9 cellular contexts compared by ENCODE assay signal in genomic region chr7:148303295-148304013, GRCh38.
A peak's percentile ranks its signal among the peaks of the same experiment; 100 is the strongest.
DNase-seq lines count a peak whose midpoint lies in the region; ATAC-seq, FAIRE-seq and TF ChIP-seq lines count a peak whose summit lies in the region.
"Had no signal": no experiment of that assay in that cellular context is flagged by ENCODE, and none has a peak within 500 bp of the region (broad histone marks: within the 10 kb centered on the region; RNA-seq: fewer than 3 reads in every experiment).

No MANE protein-coding gene starts in this region.

- no peaks in the 10 kb centered on the region for H3K36me3 Mint-ChIP-seq in MCF 10A (ENCODE audit: insufficient read depth, unreplicated experiment)
- H3K36me3 Mint-ChIP-seq in memory B cell, result peaks cover 22% of the 10 kb centered on the region

- H3K27ac ChIP-seq in Karpas-422 (ENCODE audit: low read length), result peak overlapping the region; percentile 63
- H3K27ac ChIP-seq: VCaP had no signal

- H3K27me3 Mint-ChIP-seq in MCF 10A (ENCODE audit: insufficient read depth, unreplicated experiment), result no peaks in the 10 kb centered on the region
- H3K27me3 Mint-ChIP-seq in memory B cell, result no peaks in the 10 kb centered on the region

- H3K4me3 ChIP-seq in AG09309 (ENCODE audit: control insufficient read depth, low read depth, low read length) (no peak overlapping the region), Karpas-422 (ENCODE audit: low read length) (0 out of 2 replicates have a peak overlapping the region, but pooled peaks have one; percentile 17)

- TF ChIP-seq CTCF in AG09309 (IDR thresholded peaks at IDR 0.05; ENCODE audit: control insufficient read depth, insufficient read depth, low read depth, low read length, missing control alignments) (no peak), MCF 10A (IDR thresholded peaks at IDR 0.05; ENCODE audit: unreplicated experiment) (no peak), GM20000 (IDR thresholded peaks at IDR 0.05; ENCODE audit: extremely low read depth, missing control alignments) (no peak)

- ATAC-seq in memory B cell (ENCODE audit: low read depth), result peak; percentile 31
- ATAC-seq in GM18870 (IDR thresholded peaks at IDR 0.05; ENCODE audit: unreplicated experiment), result no peak

- POLR2A ChIA-PET in MCF 10A (lab: Yijun Ruan, JAX), result interaction anchor here (0.6 to 2.4 kb wide), 10 partner anchors 9 to 822 kb away, joined by 3 to 10 read pairs (median 3); partner anchors contain the start of gene ZNF425

- FAIRE-seq in RCC 7860 (lab: Jason Lieb, UNC), result no peak

- H3K36me3 ChIP-seq in Karpas-422 (ENCODE audit: insufficient read depth, low read length), result no peaks in the 10 kb centered on the region

- no peaks in the 10 kb centered on the region for H3K9me2 ChIP-seq in Karpas-422 (replicated peaks; ENCODE audit: insufficient read depth, low read length)

- H3K4me3 Mint-ChIP-seq in MCF 10A (ENCODE audit: unreplicated experiment) (no peak overlapping the region), memory B cell (peak overlapping the region; percentile 74)

- DNase-seq in AG09309 (ENCODE audit: low read depth) (peak; percentile 35), Karpas-422 (peak; percentile 50), MCF 10A (ENCODE audit: unreplicated experiment) (peak; percentile 91), memory B cell (ENCODE audit: low spot score in 2 of 2) (no peak), RCC 7860 (ENCODE audit: low spot score) (no peak), GM20000 (ENCODE audit: low spot score) (no peak)
- no peak for DNase-seq in central memory CD4-positive, alpha-beta T cell

- H3K27ac Mint-ChIP-seq in MCF 10A (ENCODE audit: low read depth, unreplicated experiment) (no peak overlapping the region), memory B cell (peak overlapping the region; percentile 91)

- no peaks in the 10 kb centered on the region for H4K20me1 ChIP-seq in Karpas-422 (ENCODE audit: insufficient read depth, low read depth, low read length)

- CTCF ChIA-PET in MCF 10A (lab: Yijun Ruan, JAX), result interaction anchor here (0.5 to 2.0 kb wide), 12 partner anchors 13 to 836 kb away, joined by 3 to 14 read pairs (median 4); no protein-coding TSS in a partner anchor

- H3K9ac ChIP-seq in Karpas-422 (ENCODE audit: low read length), result peak overlapping the region; percentile 31; the same call in 1 of the 2 replicates

- no TSS peak for BruUV-seq in MCF 10A (replicated peaks; lab: Mats Ljungman, UMichigan)

- H3K27me3 ChIP-seq in Karpas-422 (ENCODE audit: low read length), result no peaks in the 10 kb centered on the region

- H3K4me1 Mint-ChIP-seq in MCF 10A (ENCODE audit: insufficient read depth, unreplicated experiment) (peaks cover 6% of the 10 kb centered on the region), memory B cell (peaks cover 45% of the 10 kb centered on the region)

- peak overlapping the region; percentile 59 for H3K4me2 ChIP-seq in Karpas-422 (ENCODE audit: low read depth, low read length, poor library complexity, severe bottlenecking)

- no peak overlapping the region for H2AFZ ChIP-seq in Karpas-422 (ENCODE audit: low read length)

- H3K9me3 ChIP-seq in Karpas-422 (ENCODE audit: low read length), result no peaks in the 10 kb centered on the region

- H3K9me3 Mint-ChIP-seq in MCF 10A (ENCODE audit: unreplicated experiment) (no peaks in the 10 kb centered on the region), memory B cell (peaks cover 9% of the 10 kb centered on the region)

- intact Hi-C loops in MCF 10A (cut with micrococcal nuclease), result loop anchor here (5.0 kb wide), 1 partner anchor 34 kb away; no protein-coding TSS in a partner anchor

- H3K79me2 ChIP-seq in Karpas-422 (ENCODE audit: low read length), result no peaks in the 10 kb centered on the region

- peaks cover 44% of the 10 kb centered on the region for H3K4me1 ChIP-seq in Karpas-422 (ENCODE audit: low read length)

Comparison
In these comparisons a context has a peak if more than half of its experiments do, and no peak if none do; other contexts are left out.
1. DNase-seq: peak in AG09309 (single experiment), Karpas-422 (single experiment) and MCF 10A (single experiment); none in memory B cell (0 of 2), RCC 7860 (single experiment), central memory CD4-positive, alpha-beta T cell (single experiment) and GM20000 (single experiment).